ENCODE assay signal across 29 cellular contexts in genomic region chr5:121974261-121974660, GRCh38. TPM values are rescaled to one million over a fixed set of nuclear protein-coding genes. Genes with fewer than 3 reads are reported as not detected.
A peak's percentile ranks its signal among the peaks of the same experiment; 100 is the strongest.
DNase-seq lines count a peak whose midpoint lies in the region; ATAC-seq, FAIRE-seq and TF ChIP-seq lines count a peak whose summit lies in the region.
"Had no signal": no experiment of that assay in that cellular context is flagged by ENCODE, and none has a peak within 500 bp of the region (broad histone marks: within the 10 kb centered on the region; RNA-seq: fewer than 3 reads in every experiment).

No MANE protein-coding gene starts in this region.

- H3K9me3 Mint-ChIP-seq in chondrocyte (ENCODE audit: low read depth) = peaks cover 2% of the 10 kb centered on the region
- H3K9me3 Mint-ChIP-seq in activated T-cell treated with anti-CD3 and anti-CD28 coated beads, Interleukin-2, amount 50 U/mL, for 4 hours = no peaks in the 10 kb centered on the region
- H3K9me3 Mint-ChIP-seq: activated naive CD8-positive, alpha-beta T cell treated with anti-CD3 and anti-CD28 coated beads for 36 hours; activated T-helper 2 cell treated with anti-CD3 and anti-CD28 coated beads, Interferon-gamma antibody, Interleukin-2, Interleukin-4, amounts not matched to agents 10 μg/mL and 5 μg/mL and 100 μg/mL, durations not matched to agents 14 hours and 24 hours and 36 hours; brain had no signal

- no peak overlapping the region for H3K4me3 ChIP-seq in HepG2 (replicated peaks in 1 of 3; ENCODE audit: insufficient read depth in 1 of 3, low read depth in 2 of 3, low read length in 3 of 3)
- H3K4me3 ChIP-seq in right lobe of liver = no peak overlapping the region
- H3K4me3 ChIP-seq in fibroblast of villous mesenchyme (ENCODE audit: low read depth, low read length) = no peak overlapping the region
- H3K4me3 ChIP-seq: psoas muscle, SJSA1, skin epidermis had no signal

- no peak for TF ChIP-seq RAD21 in HepG2 (CRISPR knock-in tag; IDR thresholded peaks at IDR 0.05)

- no peak for FAIRE-seq in HepG2 (lab: Jason Lieb, UNC)
- FAIRE-seq: frontal cortex had no signal

- H3K79me2 ChIP-seq in HepG2 (ENCODE audit: insufficient read depth, low read length) = peaks cover 40% of the 10 kb centered on the region

- no peak overlapping the region for H3K9ac ChIP-seq in HepG2 (ENCODE audit: insufficient read depth, low read depth, low read length)

- WGBS in HepG2 (ENCODE audit: low lambda C conversion rate) = 98% methylated on average over 2 of the region's 2 CpGs
- WGBS in right lobe of liver (ENCODE audit: insufficient coverage, low coverage, low lambda C conversion rate, missing lambda C conversion rate) = 66% methylated on average over 2 of the region's 2 CpGs

- H3K27ac ChIP-seq in HepG2 (ENCODE audit: extremely low read length, insufficient read depth, low read length) = no peak overlapping the region
- H3K27ac ChIP-seq in right lobe of liver = no peak overlapping the region
- H3K27ac ChIP-seq: HL-60, psoas muscle, SJSA1, skin epidermis had no signal

- TF ChIP-seq POLR2A in HepG2 (IDR thresholded peaks at IDR 0.05; ENCODE audit: insufficient read depth in 1 of 2, low read depth in 2 of 2, low read length in 2 of 2) (no peak), right lobe of liver (IDR thresholded peaks at IDR 0.05) (no peak)

- no peak for TF ChIP-seq CTCF in HepG2 (CRISPR knock-in tag; IDR thresholded peaks at IDR 0.05)
- TF ChIP-seq CTCF in right lobe of liver (IDR thresholded peaks at IDR 0.05) = no peak
- no peak for TF ChIP-seq CTCF in chondrocyte (IDR thresholded peaks at IDR 0.05)
- no peak for TF ChIP-seq CTCF in fibroblast of villous mesenchyme (IDR thresholded peaks at IDR 0.05; ENCODE audit: insufficient read depth, low read depth, low read length)

- no peak overlapping the region for H2AFZ ChIP-seq in HepG2 (ENCODE audit: low read length)

- H3K36me3 Mint-ChIP-seq in chondrocyte (ENCODE audit: low read depth) = peaks cover 2% of the 10 kb centered on the region
- peaks cover 20% of the 10 kb centered on the region for H3K36me3 Mint-ChIP-seq in activated T-cell treated with anti-CD3 and anti-CD28 coated beads, Interleukin-2, amount 50 U/mL, for 4 hours (ENCODE audit: insufficient read depth)

- H3K27me3 Mint-ChIP-seq in chondrocyte (ENCODE audit: low read depth) = no peaks in the 10 kb centered on the region
- no peaks in the 10 kb centered on the region for H3K27me3 Mint-ChIP-seq in activated T-cell treated with anti-CD3 and anti-CD28 coated beads, Interleukin-2, amount 50 U/mL, for 4 hours (ENCODE audit: low read depth)
- H3K27me3 Mint-ChIP-seq: activated naive CD8-positive, alpha-beta T cell treated with anti-CD3 and anti-CD28 coated beads for 36 hours; brain; T-helper 17 cell had no signal

- H3K36me3 ChIP-seq in HepG2 (replicated peaks in 1 of 2; ENCODE audit: control insufficient read depth in 1 of 2, insufficient read depth in 2 of 2, low read length in 2 of 2) = peaks cover 0 to 9% of the 10 kb centered on the region in 2 experiments; a peak in 1 of 5 replicates
- H3K36me3 ChIP-seq in right lobe of liver = no peaks in the 10 kb centered on the region

- H3K9me3 ChIP-seq in HepG2 (ENCODE audit: low read length) = no peaks in the 10 kb centered on the region
- H3K9me3 ChIP-seq in right lobe of liver = no peaks in the 10 kb centered on the region
- H3K9me3 ChIP-seq: psoas muscle, SJSA1 had no signal

- no peak overlapping the region for H3K4me2 ChIP-seq in HepG2 (ENCODE audit: low read depth, low read length)

- H3K4me1 Mint-ChIP-seq in chondrocyte (ENCODE audit: low read depth) = peaks cover 24% of the 10 kb centered on the region
- H3K4me1 Mint-ChIP-seq in activated T-cell treated with anti-CD3 and anti-CD28 coated beads, Interleukin-2, amount 50 U/mL, for 4 hours (ENCODE audit: low read depth) = peaks cover 26% of the 10 kb centered on the region

- POLR2A ChIA-PET in HepG2 (lab: Yijun Ruan, JAX) = no interaction called here

- no peaks in the 10 kb centered on the region for H4K20me1 ChIP-seq in HepG2 (ENCODE audit: insufficient read depth, low read length)

- intact Hi-C loops in HepG2 (cut with micrococcal nuclease; ENCODE audit: unreplicated experiment) = no loop called here
- intact Hi-C loops in right lobe of liver (cut with DNase I) = no loop called here

- no peak for DNase-seq in HepG2 (ENCODE audit: low spot score)
- DNase-seq in right lobe of liver = no peak
- no peak for DNase-seq in chondrocyte (ENCODE audit: low spot score)
- peak; percentile 69 for DNase-seq in fibroblast of villous mesenchyme (ENCODE audit: low read depth)
- DNase-seq in stimulated activated CD4-positive, alpha-beta T cell treated with anti-CD3 and anti-CD28 coated beads, Interleukin-2, amount 100 ng/mL, for 24 hours = no peak
- no peak for DNase-seq in activated T-cell treated with anti-CD3 and anti-CD28 coated beads, Interleukin-2, amount 50 U/mL, for 4 hours
- DNase-seq in AML-193 (lab: John Stamatoyannopoulos, UW) = no peak
- DNase-seq: 8988T; activated naive CD8-positive, alpha-beta T cell treated with anti-CD3 and anti-CD28 coated beads for 36 hours; COR-L47; cortex of kidney; DND-41; H7; hypothalamus; islet precursor cell; NCI-H1417; NCI-H524; psoas muscle; stimulated activated CD4-positive, alpha-beta T cell treated with anti-CD3 and anti-CD28 coated beads, Interleukin-4, amount 100 ng/mL, for 1 hour; stimulated activated naive CD4-positive, alpha-beta T cell treated with Interleukin-2 at 50 U/mL for 16 hours; T-helper 17 cell had no signal

- ATAC-seq in HepG2 (no peak), right lobe of liver (no peak), HG02938 (IDR thresholded peaks at IDR 0.05; ENCODE audit: unreplicated experiment) (no peak)
- ATAC-seq in activated T-cell treated with anti-CD3 and anti-CD28 coated beads, Interleukin-2, amount 50 U/mL, for 4 hours = no peak
- ATAC-seq: Panc1, T-helper 17 cell had no signal

- no peaks in the 10 kb centered on the region for H3K4me1 ChIP-seq in HepG2 (ENCODE audit: insufficient read depth, low read length)
- peaks cover 0 to 11% (median 2%) of the 10 kb centered on the region in 4 donors for H3K4me1 ChIP-seq in right lobe of liver

- H3K27ac Mint-ChIP-seq in chondrocyte (ENCODE audit: unreplicated experiment) = peak overlapping the region; percentile 70
- H3K27ac Mint-ChIP-seq: activated naive CD8-positive, alpha-beta T cell treated with anti-CD3 and anti-CD28 coated beads for 36 hours; activated T-helper 2 cell treated with anti-CD3 and anti-CD28 coated beads, Interferon-gamma antibody, Interleukin-2, Interleukin-4, amounts not matched to agents 10 μg/mL and 5 μg/mL and 100 μg/mL, durations not matched to agents 14 hours and 24 hours and 36 hours; brain had no signal

- CTCF ChIA-PET in HepG2 (lab: Yijun Ruan, JAX; ENCODE audit: low intra/inter-chr PET ratio, low total read pairs) = no interaction called here

- H3K27me3 ChIP-seq in HepG2 (ENCODE audit: control insufficient read depth in 1 of 2, insufficient read depth in 2 of 2, low read length in 2 of 2) = no peaks in the 10 kb centered on the region
- no peaks in the 10 kb centered on the region for H3K27me3 ChIP-seq in right lobe of liver
- H3K27me3 ChIP-seq: SJSA1 had no signal

- TF ChIP-seq EP300 in HepG2 (IDR thresholded peaks at IDR 0.05; ENCODE audit: low read depth in 2 of 2, low read length in 2 of 2) (no peak), HepG2 (CRISPR knock-in tag; IDR thresholded peaks at IDR 0.05; ENCODE audit: borderline replicate concordance) (no peak)

- BruUV-seq in HepG2 (replicated peaks; lab: Mats Ljungman, UMichigan) = no TSS peak

- in situ Hi-C loops in HepG2 (cut with HindIII; ENCODE audit: extremely low pct_ligation_motif_present, low pct_unique_long_range_greater_than_20kb) = loop anchor here (10.0 kb wide), 1 partner anchor 101 kb away; the partner anchor contains the start of gene LOX

- no peak overlapping the region for H3K4me3 Mint-ChIP-seq in chondrocyte (ENCODE audit: unreplicated experiment)
- no peak overlapping the region for H3K4me3 Mint-ChIP-seq in activated T-cell treated with anti-CD3 and anti-CD28 coated beads, Interleukin-2, amount 50 U/mL, for 4 hours
- H3K4me3 Mint-ChIP-seq: activated naive CD8-positive, alpha-beta T cell treated with anti-CD3 and anti-CD28 coated beads for 36 hours; brain; T-helper 17 cell had no signal

TF ChIP-seq in HepG2, 621 proteins besides CTCF, POLR2A, EP300 and RAD21:
- TF ChIP-seq MAFF (IDR thresholded peaks at IDR 0.05; ENCODE audit: low read depth, low read length) (peak; percentile 96), MAFK (conservative IDR thresholded peaks at IDR 0.05 in 1 of 2, IDR thresholded peaks at IDR 0.05 in 1 of 2; ENCODE audit: low read length in 2 of 2) (peak; percentile 95 to 97), ZNF737 (CRISPR knock-in tag; IDR thresholded peaks at IDR 0.05; ENCODE audit: borderline replicate concordance) (no peak)

RNA-seq across cellular contexts. Expression of gene SRFBP1, which starts 12.5 kb away (rescaled TPM):
- 16.4 and 24.7 TPM in 2 replicates for total RNA-seq in HepG2 (2016; rRNA removed; fragmentation: Illumina TruSeq; extraction: Trizol)
- total RNA-seq in HepG2 (2016; cell fraction: cytosol; rRNA removed; fragmentation: Illumina TruSeq; extraction: Trizol; ENCODE audit: low read depth) = 10.4 and 16.2 TPM in 2 replicates
- total RNA-seq in HepG2 (2016; cell fraction: insoluble cytoplasmic fraction; rRNA removed; fragmentation: Illumina TruSeq; extraction: Trizol) = 16.0 and 25.1 TPM in 2 replicates
- total RNA-seq in HepG2 (2016; cell fraction: membrane; rRNA removed; fragmentation: Illumina TruSeq; extraction: Trizol) = 9.5 and 10.5 TPM in 2 replicates
- total RNA-seq in HepG2 (2016; cell fraction: nucleus; rRNA removed; fragmentation: Illumina TruSeq; extraction: Trizol) = 18.7 and 19.6 TPM in 2 replicates
- polyA plus RNA-seq in HepG2 (2011; rRNA removed) = 1.5 and 2.1 TPM in 2 replicates
- polyA plus RNA-seq in HepG2 (2011; cell fraction: cytosol; rRNA removed) = 0.90 and 1.4 TPM in 2 replicates
- polyA plus RNA-seq in HepG2 (2011; cell fraction: nucleus; rRNA removed) = 1.1 TPM in 2 replicates
- 3.9 and 5.6 TPM in 2 replicates for polyA plus RNA-seq in HepG2 (2012)
- polyA plus RNA-seq in HepG2 (2016; cell fraction: cytosol; fragmentation: Illumina TruSeq; extraction: Trizol; ENCODE audit: low read depth) = 0.50 and 0.69 TPM in 2 replicates
- polyA plus RNA-seq in HepG2 (2016; cell fraction: insoluble cytoplasmic fraction; fragmentation: Illumina TruSeq; extraction: Trizol; ENCODE audit: low read depth) = 11.8 and 12.5 TPM in 2 replicates
- 1.4 and 1.5 TPM in 2 replicates for polyA plus RNA-seq in HepG2 (2016; cell fraction: membrane; fragmentation: Illumina TruSeq; extraction: Trizol; ENCODE audit: low read depth)
- polyA plus RNA-seq in HepG2 (2016; cell fraction: nucleus; fragmentation: Illumina TruSeq; extraction: Trizol; ENCODE audit: insufficient read depth, low read depth) = 7.3 and 8.8 TPM in 2 replicates
- 0.60 and 2.6 TPM in 2 replicates for polyA minus RNA-seq in HepG2 (2011; rRNA and poly(A)+ RNA removed; ENCODE audit: low replicate concordance)
- 3.0 and 4.3 TPM in 2 replicates for polyA minus RNA-seq in HepG2 (2011; cell fraction: cytosol; rRNA and poly(A)+ RNA removed)
- 13.8 and 14.2 TPM in 2 replicates for polyA minus RNA-seq in HepG2 (2011; cell fraction: nucleus; rRNA and poly(A)+ RNA removed)
- 1 to 10 TPM; 3.2 to 9.5 (median 6.1) TPM for total RNA-seq in right lobe of liver
- total RNA-seq in chondrocyte = 9.0 to 11.8 TPM (median 9.1 TPM) in 3 replicates
- 14.2 and 25.5 TPM in 2 replicates for total RNA-seq in fibroblast of villous mesenchyme
- 10 to 100 TPM; 24.5 to 27.7 (median 26.5) TPM for total RNA-seq in activated T-cell treated with anti-CD3 and anti-CD28 coated beads, Interleukin-2, amount 50 U/mL, for 4 hours
